Comparison of ENCODE assay signal across 8 cellular contexts in the genomic region with DNA sequence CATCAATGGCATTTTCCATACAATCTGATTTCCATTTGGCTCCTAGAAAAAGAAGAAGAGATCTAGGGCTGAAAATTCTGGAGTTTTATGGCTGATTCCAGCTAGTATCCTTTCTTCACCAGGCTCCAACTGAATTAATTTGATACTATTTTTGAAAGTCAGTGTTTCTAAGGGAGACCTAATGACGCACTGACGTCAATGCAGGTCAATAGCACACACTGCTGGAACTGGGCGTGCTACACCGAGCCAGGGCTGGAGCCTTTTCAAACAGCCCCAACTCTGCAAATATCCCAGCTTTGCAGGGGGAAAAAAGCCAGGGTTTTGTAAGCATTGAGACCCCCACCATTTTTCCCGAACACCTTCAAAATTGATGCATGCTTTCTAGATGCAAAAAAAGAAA.
DNase-seq lines count a peak whose midpoint lies in the region; ATAC-seq lines count a peak whose summit lies in the region.

No MANE protein-coding gene starts in this region.

- intact Hi-C loops in left ventricle myocardium superior (cut with micrococcal nuclease), result no loop called here

- peaks cover 5% of the 10 kb centered on the region for H3K27me3 ChIP-seq in Karpas-422 (ENCODE audit: low read length)
- peaks cover 83% of the 10 kb centered on the region for H3K27me3 ChIP-seq in adipocyte (replicated peaks; ENCODE audit: control insufficient read depth, insufficient read depth, low read length)

- no peak overlapping the region for H3K27ac ChIP-seq in Karpas-422 (ENCODE audit: low read length)

- H3K4me3 ChIP-seq in Karpas-422 (ENCODE audit: low read length) (no peak overlapping the region), adipocyte (ENCODE audit: low read length) (no peak overlapping the region), skeletal muscle cell (ENCODE audit: low read depth, low read length) (no peak overlapping the region)

- peaks cover 47% of the 10 kb centered on the region for H3K4me1 ChIP-seq in Karpas-422 (ENCODE audit: low read length)
- peaks cover 11% of the 10 kb centered on the region for H3K4me1 ChIP-seq in adipocyte (ENCODE audit: control insufficient read depth, insufficient read depth, low read length)

- H4K20me1 ChIP-seq in Karpas-422 (ENCODE audit: insufficient read depth, low read depth, low read length), result no peaks in the 10 kb centered on the region

- no peaks in the 10 kb centered on the region for H3K79me2 ChIP-seq in Karpas-422 (ENCODE audit: low read length)

- H3K9me2 ChIP-seq in Karpas-422 (replicated peaks; ENCODE audit: insufficient read depth, low read length), result no peaks in the 10 kb centered on the region

- peak overlapping the region; percentile 34 for H3K4me2 ChIP-seq in Karpas-422 (ENCODE audit: low read depth, low read length, poor library complexity, severe bottlenecking)

- H3K9ac ChIP-seq in Karpas-422 (ENCODE audit: low read length), result no peak overlapping the region
- no peak overlapping the region for H3K9ac ChIP-seq in adipocyte (ENCODE audit: low read length)

- no peak overlapping the region for H2AFZ ChIP-seq in Karpas-422 (ENCODE audit: low read length)

- no peak for DNase-seq in Karpas-422
- peak; percentile 42 for DNase-seq in adipocyte (ENCODE audit: low read depth)
- DNase-seq in left ventricle myocardium superior, result peak; percentile 34
- DNase-seq in skeletal muscle cell (ENCODE audit: low read depth), result peak; percentile 29
- no peak for DNase-seq in NCI-H2196 (lab: John Stamatoyannopoulos, UW; ENCODE audit: unreplicated experiment)
- no peak for DNase-seq in NCI-H1694 (lab: John Stamatoyannopoulos, UW)
- no peak for DNase-seq in NCI-H2029 (lab: John Stamatoyannopoulos, UW)

- H3K9me3 ChIP-seq in Karpas-422 (ENCODE audit: low read length) (no peaks in the 10 kb centered on the region), adipocyte (ENCODE audit: control insufficient read depth, low read length) (no peaks in the 10 kb centered on the region)

- H3K36me3 ChIP-seq in Karpas-422 (ENCODE audit: insufficient read depth, low read length) (no peaks in the 10 kb centered on the region), adipocyte (ENCODE audit: control insufficient read depth, insufficient read depth, low read length, severe bottlenecking) (no peaks in the 10 kb centered on the region)

- ATAC-seq in left ventricle myocardium superior (peak; percentile 76), HG02623 (IDR thresholded peaks at IDR 0.05; ENCODE audit: unreplicated experiment) (no peak)

Comparison
In these comparisons a context has a peak if more than half of its experiments do, and no peak if none do; other contexts are left out.
1. DNase-seq: peak in adipocyte (single experiment), left ventricle myocardium superior (single experiment) and skeletal muscle cell (single experiment); none in Karpas-422 (single experiment), NCI-H2196 (single experiment), NCI-H1694 (single experiment) and NCI-H2029 (single experiment).